ENCODE assay signal across 8 cellular contexts in the genomic region with DNA sequence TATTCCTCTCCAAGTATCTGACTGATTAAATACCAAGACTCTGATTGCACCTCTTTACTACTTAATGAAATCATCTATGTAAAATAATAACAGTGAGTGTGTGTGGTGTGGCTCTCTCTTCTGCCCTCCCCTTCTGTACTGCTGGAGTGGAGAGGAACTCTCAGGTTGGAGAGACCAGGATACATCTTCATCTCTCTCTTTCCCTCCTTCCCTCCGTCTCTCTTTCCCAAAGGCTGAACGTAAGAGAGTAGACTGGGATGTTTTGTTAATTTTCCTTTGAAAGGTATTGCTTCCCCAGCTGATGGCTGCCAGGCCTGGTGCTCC. TPM values are rescaled to one million over a fixed set of nuclear protein-coding genes. Genes with fewer than 3 reads are reported as not detected.
DNase-seq lines count a peak whose midpoint lies in the region; ATAC-seq and TF ChIP-seq lines count a peak whose summit lies in the region.
"Had no signal": no experiment of that assay in that cellular context is flagged by ENCODE, and none has a peak within 500 bp of the region (broad histone marks: within the 10 kb centered on the region; RNA-seq: fewer than 3 reads in every experiment).

No MANE protein-coding gene starts in this region.

- H3K27ac ChIP-seq in DND-41 (ENCODE audit: low read length) (no peak overlapping the region), SJCRH30 (no peak overlapping the region), osteoblast (ENCODE audit: low read depth, low read length) (no peak overlapping the region), gastroesophageal sphincter (peak overlapping the region in 1 of 4 donors; percentile 57)

- no peak for TF ChIP-seq EP300 in gastroesophageal sphincter (IDR thresholded peaks at IDR 0.05)

- no peak for TF ChIP-seq POLR2A in erythroblast (IDR thresholded peaks at IDR 0.05; ENCODE audit: low read length)
- no peak for TF ChIP-seq POLR2A in gastroesophageal sphincter (IDR thresholded peaks at IDR 0.05)

- ATAC-seq in DND-41 (ENCODE audit: insufficient read depth, low read depth) (no peak; the same call in 2 of the 3 replicates), gastroesophageal sphincter (no peak)

- H4K20me1 ChIP-seq in DND-41 (ENCODE audit: insufficient read depth, low read length) (no peaks in the 10 kb centered on the region), osteoblast (ENCODE audit: insufficient read depth, low read length) (no peaks in the 10 kb centered on the region)

- H3K9ac ChIP-seq in DND-41 (ENCODE audit: low read depth, low read length) (no peak overlapping the region), endocrine pancreas (ENCODE audit: control insufficient read depth, insufficient read depth, low read length) (peak overlapping the region; percentile 2)

- H3K27me3 ChIP-seq in DND-41 (ENCODE audit: insufficient read depth, low read length, poor library complexity) (peaks cover 25% of the 10 kb centered on the region), SJCRH30 (peaks cover 21% of the 10 kb centered on the region), endocrine pancreas (ENCODE audit: control insufficient read depth, insufficient read depth, low read length) (no peaks in the 10 kb centered on the region), osteoblast (ENCODE audit: insufficient read depth, low read length) (peaks cover 41% of the 10 kb centered on the region), gastroesophageal sphincter (peaks cover 24% of the 10 kb centered on the region)

- H3K9me3 ChIP-seq in DND-41 (ENCODE audit: insufficient read depth, low read length, severe bottlenecking) (no peaks in the 10 kb centered on the region), SJCRH30 (replicated peaks) (no peaks in the 10 kb centered on the region), endocrine pancreas (ENCODE audit: control insufficient read depth, low read length) (no peaks in the 10 kb centered on the region), osteoblast (ENCODE audit: low read depth, low read length) (no peaks in the 10 kb centered on the region), gastroesophageal sphincter (no peaks in the 10 kb centered on the region)

- 13 to 16% methylated on average over 2 of the region's 2 CpGs for WGBS in gastroesophageal sphincter (ENCODE audit: low coverage in 1 of 2), 2 donors

- H3K79me2 ChIP-seq in DND-41 (ENCODE audit: insufficient read depth, low read length) (no peaks in the 10 kb centered on the region), osteoblast (ENCODE audit: insufficient read depth, low read length) (no peaks in the 10 kb centered on the region)

- peak overlapping the region; percentile 47; the same call in 1 of the 2 replicates for H3K4me2 ChIP-seq in DND-41 (ENCODE audit: insufficient read depth, low read length)
- peak overlapping the region; percentile 68 for H3K4me2 ChIP-seq in osteoblast (ENCODE audit: insufficient read depth, low read length)

- TF ChIP-seq CTCF in DND-41 (IDR thresholded peaks at IDR 0.05; ENCODE audit: borderline replicate concordance, extremely low read depth, low read length, poor library complexity, severe bottlenecking): no peak
- no peak for TF ChIP-seq CTCF in osteoblast (IDR thresholded peaks at IDR 0.05; ENCODE audit: extremely low read depth, low read depth, low read length)
- no peak for TF ChIP-seq CTCF in gastroesophageal sphincter (IDR thresholded peaks at IDR 0.05)

- DNase-seq in DND-41 (no peak), SJCRH30 (no peak), osteoblast (ENCODE audit: insufficient read length, low spot score, missing footprints) (no peak), hypothalamus (lab: John Stamatoyannopoulos, UW) (no peak), erythroblast (lab: John Stamatoyannopoulos, UW) (no peak)
- DNase-seq: naive B cell had no signal

- H3K4me3 ChIP-seq in DND-41 (ENCODE audit: low read depth in 1 of 2, low read length in 2 of 2): no peak overlapping the region
- peak overlapping the region; percentile 50 for H3K4me3 ChIP-seq in SJCRH30
- peak overlapping the region; percentile 69 for H3K4me3 ChIP-seq in endocrine pancreas (ENCODE audit: control insufficient read depth, insufficient read depth, low read length)
- H3K4me3 ChIP-seq in osteoblast (ENCODE audit: insufficient read depth, low read length): no peak overlapping the region
- peak overlapping the region in 1 of 2 donors; percentile 32 for H3K4me3 ChIP-seq in gastroesophageal sphincter

- H2AFZ ChIP-seq in DND-41 (ENCODE audit: low read depth, low read length): peak overlapping the region; percentile 22
- H2AFZ ChIP-seq in osteoblast (ENCODE audit: low read length): peak overlapping the region; percentile 42

- H3K36me3 ChIP-seq in DND-41 (ENCODE audit: insufficient read depth, low read length): no peaks in the 10 kb centered on the region
- H3K36me3 ChIP-seq in SJCRH30: no peaks in the 10 kb centered on the region
- H3K36me3 ChIP-seq in endocrine pancreas (ENCODE audit: control insufficient read depth, insufficient read depth, low read length): no peaks in the 10 kb centered on the region
- no peaks in the 10 kb centered on the region for H3K36me3 ChIP-seq in osteoblast (ENCODE audit: insufficient read depth, low read length)
- no peaks in the 10 kb centered on the region for H3K36me3 ChIP-seq in gastroesophageal sphincter

- H3K4me1 ChIP-seq in DND-41 (ENCODE audit: insufficient read depth, low read length): peaks cover 10% of the 10 kb centered on the region
- no peaks in the 10 kb centered on the region for H3K4me1 ChIP-seq in SJCRH30
- peaks cover 6% of the 10 kb centered on the region for H3K4me1 ChIP-seq in endocrine pancreas (ENCODE audit: control insufficient read depth, insufficient read depth, low read length)
- H3K4me1 ChIP-seq in osteoblast (ENCODE audit: insufficient read depth, low read length): peaks cover 7% of the 10 kb centered on the region
- H3K4me1 ChIP-seq in gastroesophageal sphincter: peaks cover 0 to 15% (median 0%) of the 10 kb centered on the region in 3 donors

RNA-seq across cellular contexts. Expression of a gene that starts 0.3 kb away (rescaled TPM):
- total RNA-seq in SJCRH30 (2014; rRNA removed; shearing (Covaris generic)): not detected in 2 replicates
- total RNA-seq in osteoblast: not detected in 2 replicates
- total RNA-seq in gastroesophageal sphincter: under 1 TPM in 1 of 4 donors, not detected in 3; 0.62 TPM

RNA-seq across cellular contexts. Expression of a gene that starts 10.4 kb away (rescaled TPM):
- total RNA-seq in SJCRH30 (2014; rRNA removed; shearing (Covaris generic)): 16.3 and 18.5 TPM in 2 replicates
- total RNA-seq in osteoblast (26.4 and 29.5 TPM in 2 replicates), gastroesophageal sphincter (10 to 100 TPM; 25.3 to 32.2 (median 29.5) TPM)

RNA-seq across cellular contexts. Expression of a gene that starts 46.1 kb away (rescaled TPM):
- total RNA-seq in SJCRH30 (2014; rRNA removed; shearing (Covaris generic)): 0.10 TPM in 1 of 2 replicates, not detected in the other
- total RNA-seq in osteoblast (not detected in 2 replicates), gastroesophageal sphincter (100 to 1,000 TPM in 1 of 4 donors, 1 to 10 TPM in 3; 1.5 to 128 (median 4.5) TPM)

RNA-seq across cellular contexts. Expression of a gene that starts 52.9 kb away (rescaled TPM):
- 0.32 TPM in 1 of 2 replicates, not detected in the other for total RNA-seq in SJCRH30 (2014; rRNA removed; shearing (Covaris generic))
- total RNA-seq in osteoblast (0.29 and 0.72 TPM in 2 replicates), gastroesophageal sphincter (not detected)

Comparison
In these comparisons a context has a peak if more than half of its experiments do, and no peak if none do; other contexts are left out.
1. H3K4me3 ChIP-seq: peak in SJCRH30 (single experiment) and endocrine pancreas (single experiment); none in DND-41 (0 of 2) and osteoblast (single experiment).